ENCODE assay signal across 13 cellular contexts in the genomic region with DNA sequence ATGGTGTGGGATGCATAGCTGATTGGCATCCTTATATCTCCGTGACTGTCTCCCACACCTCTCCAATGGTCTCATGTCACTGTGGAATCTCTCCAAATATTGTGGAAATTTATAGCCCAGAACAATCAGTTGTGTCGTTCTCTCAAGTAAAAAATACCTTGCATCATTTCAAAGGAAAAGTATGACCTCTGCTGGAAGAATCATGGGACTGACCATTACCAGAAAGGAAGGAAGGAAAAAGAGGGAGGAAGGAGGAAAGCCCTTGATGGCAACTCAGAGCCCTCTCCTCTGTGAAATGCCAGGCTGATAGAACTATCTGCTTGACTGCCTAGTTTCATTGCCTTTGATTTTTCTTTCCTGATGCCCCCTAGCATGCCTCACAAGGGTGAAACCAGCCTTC.
DNase-seq lines count a peak whose midpoint lies in the region; ATAC-seq, FAIRE-seq and TF ChIP-seq lines count a peak whose summit lies in the region.
"Had no signal": no experiment of that assay in that cellular context is flagged by ENCODE, and none has a peak within 500 bp of the region (broad histone marks: within the 10 kb centered on the region; RNA-seq: fewer than 3 reads in every experiment).

No MANE protein-coding gene starts in this region.

- no peak for FAIRE-seq in bronchial epithelial cell (lab: Jason Lieb, UNC)

- 34% methylated on average over 2 of the region's 2 CpGs for WGBS in liver

- TF ChIP-seq CTCF in A673 (conservative IDR thresholded peaks at IDR 0.05; ENCODE audit: low read depth, low read length) (peak; percentile 29; the same call in 1 of the 2 replicates), bronchial epithelial cell (IDR thresholded peaks at IDR 0.05; ENCODE audit: insufficient read depth, low read length, severe bottlenecking) (no peak), liver (IDR thresholded peaks at IDR 0.05; ENCODE audit: low read depth, low read length, missing input control) (no peak)

- POLR2A ChIA-PET in A673 (lab: Charles Lee; ENCODE audit: low non-redundant PET): no interaction called here

- no peaks in the 10 kb centered on the region for H3K9me3 ChIP-seq in A673 (ENCODE audit: low read depth, low read length, poor library complexity, severe bottlenecking)
- peaks cover 0 to 6% (median 2%) of the 10 kb centered on the region in 4 donors for H3K9me3 ChIP-seq in liver (ENCODE audit: control insufficient read depth in 4 of 4, low read length in 3 of 4)

- no peaks in the 10 kb centered on the region for H3K36me3 ChIP-seq in A673 (ENCODE audit: insufficient read depth, low read length, poor library complexity, severe bottlenecking)
- H3K36me3 ChIP-seq in bronchial epithelial cell (ENCODE audit: control insufficient read depth, insufficient read depth, low read length): no peaks in the 10 kb centered on the region
- H3K36me3 ChIP-seq in liver (ENCODE audit: control insufficient read depth in 4 of 4, insufficient read depth in 3 of 4, low read depth in 1 of 4, low read length in 3 of 4): no peaks in the 10 kb centered on the region

- H3K27ac ChIP-seq in A673 (ENCODE audit: low read depth, low read length, poor library complexity, severe bottlenecking) (no peak overlapping the region), liver (ENCODE audit: low read depth in 1 of 2, low read length in 2 of 2) (no peak overlapping the region)

- peak; percentile 20 to 42 for TF ChIP-seq RAD21 in liver (IDR thresholded peaks at IDR 0.05)

- H3K4me3 ChIP-seq in A673 (ENCODE audit: low read depth, low read length, poor library complexity, severe bottlenecking) (no peak overlapping the region), bronchial epithelial cell (ENCODE audit: low read depth, low read length) (no peak overlapping the region), liver (ENCODE audit: low read depth in 1 of 3, low read length in 3 of 3) (no peak overlapping the region)

- BruUV-seq in A673 (replicated peaks; lab: Mats Ljungman, UMichigan): no TSS peak

- DNase-seq in A673 (ENCODE audit: low spot score) (no peak), HT-29 (ENCODE audit: low spot score) (peak; percentile 15), bronchial epithelial cell (ENCODE audit: low read depth) (peak; percentile 6), NCI-H510A (lab: John Stamatoyannopoulos, UW) (no peak), mesenteric fat pad (ENCODE audit: low spot score) (no peak)
- DNase-seq: activated T-cell treated with anti-CD3 and anti-CD28 coated beads for 4 hours; effector CD4-positive, alpha-beta T cell; GF-D8; RPMI8226; stimulated activated CD4-positive, alpha-beta T cell treated with anti-CD3 and anti-CD28 coated beads, Interleukin-12 subunit alpha, Interleukin-12 subunit beta, amount 100 ng/mL, for 4 hours had no signal

- no peak for ATAC-seq in activated CD4-positive, CD25-positive, alpha-beta regulatory T cell treated with anti-CD3 and anti-CD28 coated beads, Interleukin-2, amount 50 U/mL, for 24 hours
- ATAC-seq in HG03097 (IDR thresholded peaks at IDR 0.05; ENCODE audit: low FRiP score, unreplicated experiment): no peak

- H3K27me3 ChIP-seq in A673 (replicated peaks; ENCODE audit: insufficient read depth, low read depth, low read length, poor library complexity): peaks cover 8% of the 10 kb centered on the region
- H3K27me3 ChIP-seq in bronchial epithelial cell (ENCODE audit: control insufficient read depth, insufficient read depth, low read length): no peaks in the 10 kb centered on the region
- peaks cover 0 to 2% (median 0%) of the 10 kb centered on the region in 4 donors for H3K27me3 ChIP-seq in liver (ENCODE audit: control insufficient read depth in 4 of 4, insufficient read depth in 4 of 4, low read length in 3 of 4)

- no peak overlapping the region for H3K9ac ChIP-seq in liver (ENCODE audit: low read depth in 1 of 2, low read length in 2 of 2)

- H3K4me1 ChIP-seq in A673 (ENCODE audit: insufficient read depth, low read length, poor library complexity, severe bottlenecking) (no peaks in the 10 kb centered on the region), liver (ENCODE audit: control insufficient read depth in 4 of 4, insufficient read depth in 4 of 4, low read length in 3 of 4) (no peaks in the 10 kb centered on the region)

- CTCF ChIA-PET in A673 (lab: Charles Lee): no interaction called here

- intact Hi-C loops in A673 (cut with micrococcal nuclease; ENCODE audit: unreplicated experiment): no loop called here

TF ChIP-seq in liver, 16 proteins besides CTCF, POLR2A, EP300 and RAD21:
- TF ChIP-seq HNF4G (IDR thresholded peaks at IDR 0.05) (no peak), HNF4A (conservative IDR thresholded peaks at IDR 0.05) (no peak), EGR1 (IDR thresholded peaks at IDR 0.05; ENCODE audit: low read depth in 2 of 2) (no peak), YY1 (IDR thresholded peaks at IDR 0.05) (no peak), FOXA1 (IDR thresholded peaks at IDR 0.05) (no peak), JUND (IDR thresholded peaks at IDR 0.05) (no peak), FOXA2 (IDR thresholded peaks at IDR 0.05) (no peak), SP1 (IDR thresholded peaks at IDR 0.05) (no peak), NR2F2 (IDR thresholded peaks at IDR 0.05) (no peak), GABPA (IDR thresholded peaks at IDR 0.05 in 1 of 2, conservative IDR thresholded peaks at IDR 0.05 in 1 of 2) (no peak), TAF1 (conservative IDR thresholded peaks at IDR 0.05) (no peak), RXRA (IDR thresholded peaks at IDR 0.05) (no peak)
- TF ChIP-seq, protein P1, sequence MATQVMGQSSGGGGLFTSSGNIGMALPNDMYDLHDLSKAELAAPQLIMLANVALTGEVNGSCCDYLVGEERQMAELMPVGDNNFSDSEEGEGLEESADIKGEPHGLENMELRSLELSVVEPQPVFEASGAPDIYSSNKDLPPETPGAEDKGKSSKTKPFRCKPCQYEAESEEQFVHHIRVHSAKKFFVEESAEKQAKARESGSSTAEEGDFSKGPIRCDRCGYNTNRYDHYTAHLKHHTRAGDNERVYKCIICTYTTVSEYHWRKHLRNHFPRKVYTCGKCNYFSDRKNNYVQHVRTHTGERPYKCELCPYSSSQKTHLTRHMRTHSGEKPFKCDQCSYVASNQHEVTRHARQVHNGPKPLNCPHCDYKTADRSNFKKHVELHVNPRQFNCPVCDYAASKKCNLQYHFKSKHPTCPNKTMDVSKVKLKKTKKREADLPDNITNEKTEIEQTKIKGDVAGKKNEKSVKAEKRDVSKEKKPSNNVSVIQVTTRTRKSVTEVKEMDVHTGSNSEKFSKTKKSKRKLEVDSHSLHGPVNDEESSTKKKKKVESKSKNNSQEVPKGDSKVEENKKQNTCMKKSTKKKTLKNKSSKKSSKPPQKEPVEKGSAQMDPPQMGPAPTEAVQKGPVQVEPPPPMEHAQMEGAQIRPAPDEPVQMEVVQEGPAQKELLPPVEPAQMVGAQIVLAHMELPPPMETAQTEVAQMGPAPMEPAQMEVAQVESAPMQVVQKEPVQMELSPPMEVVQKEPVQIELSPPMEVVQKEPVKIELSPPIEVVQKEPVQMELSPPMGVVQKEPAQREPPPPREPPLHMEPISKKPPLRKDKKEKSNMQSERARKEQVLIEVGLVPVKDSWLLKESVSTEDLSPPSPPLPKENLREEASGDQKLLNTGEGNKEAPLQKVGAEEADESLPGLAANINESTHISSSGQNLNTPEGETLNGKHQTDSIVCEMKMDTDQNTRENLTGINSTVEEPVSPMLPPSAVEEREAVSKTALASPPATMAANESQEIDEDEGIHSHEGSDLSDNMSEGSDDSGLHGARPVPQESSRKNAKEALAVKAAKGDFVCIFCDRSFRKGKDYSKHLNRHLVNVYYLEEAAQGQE (IDR thresholded peaks at IDR 0.05): no peak
- TF ChIP-seq, protein P2, sequence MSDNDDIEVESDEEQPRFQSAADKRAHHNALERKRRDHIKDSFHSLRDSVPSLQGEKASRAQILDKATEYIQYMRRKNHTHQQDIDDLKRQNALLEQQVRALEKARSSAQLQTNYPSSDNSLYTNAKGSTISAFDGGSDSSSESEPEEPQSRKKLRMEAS (IDR thresholded peaks at IDR 0.05): no peak
- TF ChIP-seq, protein P3, sequence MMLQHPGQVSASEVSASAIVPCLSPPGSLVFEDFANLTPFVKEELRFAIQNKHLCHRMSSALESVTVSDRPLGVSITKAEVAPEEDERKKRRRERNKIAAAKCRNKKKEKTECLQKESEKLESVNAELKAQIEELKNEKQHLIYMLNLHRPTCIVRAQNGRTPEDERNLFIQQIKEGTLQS (IDR thresholded peaks at IDR 0.05): no peak
- TF ChIP-seq, protein P4, sequence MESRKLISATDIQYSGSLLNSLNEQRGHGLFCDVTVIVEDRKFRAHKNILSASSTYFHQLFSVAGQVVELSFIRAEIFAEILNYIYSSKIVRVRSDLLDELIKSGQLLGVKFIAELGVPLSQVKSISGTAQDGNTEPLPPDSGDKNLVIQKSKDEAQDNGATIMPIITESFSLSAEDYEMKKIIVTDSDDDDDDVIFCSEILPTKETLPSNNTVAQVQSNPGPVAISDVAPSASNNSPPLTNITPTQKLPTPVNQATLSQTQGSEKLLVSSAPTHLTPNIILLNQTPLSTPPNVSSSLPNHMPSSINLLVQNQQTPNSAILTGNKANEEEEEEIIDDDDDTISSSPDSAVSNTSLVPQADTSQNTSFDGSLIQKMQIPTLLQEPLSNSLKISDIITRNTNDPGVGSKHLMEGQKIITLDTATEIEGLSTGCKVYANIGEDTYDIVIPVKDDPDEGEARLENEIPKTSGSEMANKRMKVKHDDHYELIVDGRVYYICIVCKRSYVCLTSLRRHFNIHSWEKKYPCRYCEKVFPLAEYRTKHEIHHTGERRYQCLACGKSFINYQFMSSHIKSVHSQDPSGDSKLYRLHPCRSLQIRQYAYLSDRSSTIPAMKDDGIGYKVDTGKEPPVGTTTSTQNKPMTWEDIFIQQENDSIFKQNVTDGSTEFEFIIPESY (IDR thresholded peaks at IDR 0.05): no peak

Comparison
In these comparisons a context has a peak if more than half of its experiments do, and no peak if none do; other contexts are left out.
1. DNase-seq: peak in HT-29 (single experiment) and bronchial epithelial cell (single experiment); none in A673 (single experiment), NCI-H510A (single experiment) and mesenteric fat pad (single experiment).